Comparison of ENCODE assay signal across 8 cellular contexts in genomic region chr20:50932016-50932338, GRCh38. TPM values are rescaled to one million over a fixed set of nuclear protein-coding genes. Genes with fewer than 3 reads are reported as not detected.
DNase-seq lines count a peak whose midpoint lies in the region; ATAC-seq and TF ChIP-seq lines count a peak whose summit lies in the region.

No MANE protein-coding gene starts in this region.

- peak overlapping the region; percentile 65 to 85 for H3K9ac ChIP-seq in mucosa of rectum (ENCODE audit: low read depth in 1 of 2, low read length in 2 of 2)

- CTCF ChIA-PET in AG04450 (lab: Charles Lee), result interaction anchor here (1.8 to 11.5 kb wide), 4 partner anchors 12 to 140 kb away, joined by 5 to 201 read pairs (median 22); partner anchors contain the start of genes BCAS4, DPM1 and MOCS3

- 51 to 75% methylated on average over 4 to 6 of the region's 6 CpGs for WGBS in body of pancreas, 2 donors

- no peak for DNase-seq in AG04450 (ENCODE audit: low read depth, low spot score)
- no peak for DNase-seq in HFFc6
- DNase-seq in body of pancreas, result no peak
- DNase-seq in NCI-H345 treated with DMSO at 0.1 percent for 48 hours (lab: John Stamatoyannopoulos, UW; ENCODE audit: unreplicated experiment), result no peak

- ATAC-seq in body of pancreas (no peak), GM21723 (IDR thresholded peaks at IDR 0.05; ENCODE audit: unreplicated experiment) (no peak), HG02623 (IDR thresholded peaks at IDR 0.05; ENCODE audit: unreplicated experiment) (no peak)
- no peak for ATAC-seq in activated CD4-positive, CD25-positive, alpha-beta regulatory T cell treated with anti-CD3 and anti-CD28 coated beads, Interleukin-2, amount 50 U/mL, for 24 hours

- peaks cover 59% of the 10 kb centered on the region for H3K4me1 Mint-ChIP-seq in HFFc6 (ENCODE audit: low read depth)

- POLR2A ChIA-PET in AG04450 (lab: Yijun Ruan, JAX), result interaction anchor here (0.5 to 3.7 kb wide), 6 partner anchors 10 to 141 kb away, joined by 3 to 17 read pairs (median 6); partner anchors contain the start of genes BCAS4, DPM1 and MOCS3

- intact Hi-C loops in body of pancreas (cut with DNase I), result no loop called here

- H3K4me3 Mint-ChIP-seq in HFFc6, result peak overlapping the region; percentile 71

- peaks cover 0 to 11% of the 10 kb centered on the region in 2 donors for H3K36me3 ChIP-seq in body of pancreas (replicated peaks in 1 of 2; ENCODE audit: insufficient read depth in 1 of 2, low read depth in 2 of 2)
- peaks cover 27 to 35% of the 10 kb centered on the region in 2 donors for H3K36me3 ChIP-seq in mucosa of rectum (ENCODE audit: control insufficient read depth in 2 of 2, insufficient read depth in 2 of 2, low read length in 2 of 2)

- H3K4me3 ChIP-seq in AG04450 (ENCODE audit: low read depth, low read length) (peak overlapping the region; percentile 28; the same call in 1 of the 2 replicates), body of pancreas (no peak overlapping the region), mucosa of rectum (ENCODE audit: low read length in 2 of 2) (peak overlapping the region; percentile 78 to 80)

- peaks cover 39% of the 10 kb centered on the region for H3K36me3 Mint-ChIP-seq in HFFc6 (ENCODE audit: low read depth)

- H3K9me3 ChIP-seq in AG04450 (ENCODE audit: control insufficient read depth, insufficient read depth, low read length) (no peaks in the 10 kb centered on the region), body of pancreas (no peaks in the 10 kb centered on the region), mucosa of rectum (ENCODE audit: control insufficient read depth in 2 of 2, low read length in 2 of 2) (no peaks in the 10 kb centered on the region)

- H3K27me3 ChIP-seq in AG04450 (ENCODE audit: control insufficient read depth, insufficient read depth, low read length) (no peaks in the 10 kb centered on the region), body of pancreas (no peaks in the 10 kb centered on the region), mucosa of rectum (ENCODE audit: control insufficient read depth in 2 of 2, insufficient read depth in 2 of 2, low read length in 2 of 2) (no peaks in the 10 kb centered on the region)

- H3K9me3 Mint-ChIP-seq in HFFc6, result no peaks in the 10 kb centered on the region

- H3K27ac Mint-ChIP-seq in HFFc6, result peak overlapping the region; percentile 86

- H3K4me1 ChIP-seq in body of pancreas (peaks cover 38% of the 10 kb centered on the region), mucosa of rectum (ENCODE audit: control insufficient read depth in 2 of 2, insufficient read depth in 2 of 2, low read length in 2 of 2) (peaks cover 20 to 21% of the 10 kb centered on the region in 2 donors)

- H3K27me3 Mint-ChIP-seq in HFFc6 (ENCODE audit: insufficient read depth), result no peaks in the 10 kb centered on the region; the same call in none of the 2 replicates

- H3K27ac ChIP-seq in AG04450 (ENCODE audit: low read depth, low read length), result peak overlapping the region; percentile 76
- peak overlapping the region; percentile 95 to 100 (median 99) for H3K27ac ChIP-seq in body of pancreas
- peak overlapping the region; percentile 97 to 99 for H3K27ac ChIP-seq in mucosa of rectum (ENCODE audit: low read depth in 2 of 2, low read length in 2 of 2)

- TF ChIP-seq POLR2A in body of pancreas (IDR thresholded peaks at IDR 0.05), result no peak

- TF ChIP-seq CTCF in AG04450 (IDR thresholded peaks at IDR 0.05; ENCODE audit: low read depth, low read length) (no peak), HFFc6 (IDR thresholded peaks at IDR 0.05) (no peak), body of pancreas (IDR thresholded peaks at IDR 0.05) (no peak)

RNA-seq across cellular contexts. Expression of gene ADNP, which starts 0.7 kb away (rescaled TPM):
- 36.8 and 40.5 TPM in 2 replicates for polyA plus RNA-seq in AG04450 (2011; rRNA removed)
- 68.2 and 77.5 TPM in 2 replicates for polyA minus RNA-seq in AG04450 (2011; rRNA and poly(A)+ RNA removed)
- 10 to 100 TPM; 56.5 to 68.8 (median 57.3) TPM for total RNA-seq in HFFc6 (2021; fragmentation: NEBNext Ultra II Directional; extraction: Animal tissue kit (Norgen Biotek cat#: 25700))
- 10 to 100 TPM; 28.0 to 28.7 TPM for total RNA-seq in body of pancreas

RNA-seq across cellular contexts. Expression of gene DPM1, which starts 26.4 kb away (rescaled TPM):
- 48.6 and 67.5 TPM in 2 replicates for polyA plus RNA-seq in AG04450 (2011; rRNA removed)
- 20.9 and 23.1 TPM in 2 replicates for polyA minus RNA-seq in AG04450 (2011; rRNA and poly(A)+ RNA removed)
- 10 to 100 TPM; 51.8 to 59.9 (median 57.4) TPM for total RNA-seq in HFFc6 (2021; fragmentation: NEBNext Ultra II Directional; extraction: Animal tissue kit (Norgen Biotek cat#: 25700))
- 10 to 100 TPM; 18.1 to 32.7 TPM for total RNA-seq in body of pancreas

RNA-seq across cellular contexts. Expression of gene MOCS3, which starts 26.6 kb away (rescaled TPM):
- polyA plus RNA-seq in AG04450 (2011; rRNA removed), result 3.8 and 4.0 TPM in 2 replicates
- 5.0 and 6.6 TPM in 2 replicates for polyA minus RNA-seq in AG04450 (2011; rRNA and poly(A)+ RNA removed)
- 1 to 10 TPM; 5.0 to 6.1 (median 5.4) TPM for total RNA-seq in HFFc6 (2021; fragmentation: NEBNext Ultra II Directional; extraction: Animal tissue kit (Norgen Biotek cat#: 25700))
- 1 to 10 TPM; 2.9 to 3.0 TPM for total RNA-seq in body of pancreas

Comparison
In these comparisons a context has a peak if more than half of its experiments do, and no peak if none do; other contexts are left out.
1. H3K4me3 ChIP-seq: peak in AG04450 (single experiment) and mucosa of rectum (2 of 2); none in body of pancreas (0 of 2).
2. Peak in every context shown above with its lines, with median percentiles within 50 percentile points of each other: H3K27ac ChIP-seq.